12 cellular contexts compared by ENCODE assay signal in genomic region chr11:72807021-72807693, GRCh38. TPM values are rescaled to one million over a fixed set of nuclear protein-coding genes. Genes with fewer than 3 reads are reported as not detected.
DNase-seq lines count a peak whose midpoint lies in the region; ATAC-seq, FAIRE-seq and TF ChIP-seq lines count a peak whose summit lies in the region.
"Had no signal": no experiment of that assay in that cellular context is flagged by ENCODE, and none has a peak within 500 bp of the region (broad histone marks: within the 10 kb centered on the region; RNA-seq: fewer than 3 reads in every experiment).

No MANE protein-coding gene starts in this region.

- TF ChIP-seq EP300 in stomach (IDR thresholded peaks at IDR 0.05), result no peak

- DNase-seq in IMR-90 (peak; percentile 46), activated B cell treated with CpG ODN at 0.5 μM for 24 hours (no peak), stomach (no peak), hepatocyte (ENCODE audit: low spot score) (no peak), NCI-H345 (lab: John Stamatoyannopoulos, UW) (no peak)
- DNase-seq: dermis blood vessel endothelial cell, H7, NCI-H1417 treated with DMSO at 0.1 percent for 48 hours, WERI-Rb-1 had no signal

- peak overlapping the region; percentile 49 for H3K23ac ChIP-seq in IMR-90 (ENCODE audit: low read depth, low read length)

- H3K79me2 ChIP-seq in hepatocyte, result peaks cover 9% of the 10 kb centered on the region

- no peaks in the 10 kb centered on the region for H3K9me2 ChIP-seq in hepatocyte (replicated peaks; ENCODE audit: insufficient read depth)

- H3K4ac ChIP-seq in IMR-90 (ENCODE audit: low read depth, low read length), result peak overlapping the region; percentile 35; the same call in 1 of the 2 replicates

- H2AFZ ChIP-seq in IMR-90 (replicated peaks; ENCODE audit: low read length, poor library complexity), result no peak overlapping the region
- H2AFZ ChIP-seq in hepatocyte, result no peak overlapping the region

- peak overlapping the region; percentile 48; the same call in 1 of the 2 replicates for H3K27ac ChIP-seq in IMR-90 (ENCODE audit: insufficient read depth, low read length)
- peak overlapping the region in 4 of 5 donors; percentile 18 to 79 (median 49) for H3K27ac ChIP-seq in stomach
- no peak overlapping the region for H3K27ac ChIP-seq in hepatocyte
- H3K27ac ChIP-seq: WERI-Rb-1 had no signal

- H4K8ac ChIP-seq in IMR-90 (ENCODE audit: low read depth in 2 of 2, low read length in 2 of 2), result no peak overlapping the region

- 0 out of 2 replicates have a peak, but pooled peaks cover 6% of the 10 kb centered on the region for H3K9me1 ChIP-seq in IMR-90 (ENCODE audit: insufficient read depth, low read length)

- H3K18ac ChIP-seq in IMR-90 (ENCODE audit: low read depth, low read length), result no peak overlapping the region

- peak overlapping the region; percentile 6; the same call in 1 of the 2 replicates for H4K91ac ChIP-seq in IMR-90 (ENCODE audit: insufficient read depth, low read depth, low read length)

- BruUV-seq in IMR-90 (replicated peaks; lab: Mats Ljungman, UMichigan), result no TSS peak

- H3K14ac ChIP-seq in IMR-90 (replicated peaks; ENCODE audit: low read depth, low read length), result peak overlapping the region; percentile 41; the same call in 1 of the 2 replicates

- H3K4me1 ChIP-seq in IMR-90 (ENCODE audit: control insufficient read depth, insufficient read depth, low read length), result peaks cover 8% of the 10 kb centered on the region
- H3K4me1 ChIP-seq in stomach, result peaks cover 0 to 35% (median 2%) of the 10 kb centered on the region in 4 donors
- H3K4me1 ChIP-seq in hepatocyte (ENCODE audit: insufficient read depth), result peaks cover 3% of the 10 kb centered on the region

- no peak overlapping the region for H3K4me3 ChIP-seq in IMR-90 (ENCODE audit: insufficient read depth, low read depth, low read length)
- H3K4me3 ChIP-seq in stomach, result no peak overlapping the region
- H3K4me3 ChIP-seq in hepatocyte, result no peak overlapping the region

- H2AK9ac ChIP-seq in IMR-90 (replicated peaks; ENCODE audit: low read depth, low read length, poor library complexity), result no peak overlapping the region

- no peak overlapping the region for H2AK5ac ChIP-seq in IMR-90 (ENCODE audit: low read depth, low read length)

- H4K20me1 ChIP-seq in IMR-90 (ENCODE audit: insufficient read depth, low read length) (no peaks in the 10 kb centered on the region), hepatocyte (ENCODE audit: insufficient read depth, poor library complexity, severe bottlenecking) (no peaks in the 10 kb centered on the region)

- in situ Hi-C loops in IMR-90 (cut with MboI; ENCODE audit: low sequenced_read_pairs), result no loop called here

- H3K27me3 Mint-ChIP-seq in activated B cell treated with CpG ODN at 0.5 μM for 24 hours, result no peaks in the 10 kb centered on the region

- H3K56ac ChIP-seq in IMR-90 (ENCODE audit: extremely low read depth, insufficient read depth, low read length), result no peak overlapping the region

- H3K79me1 ChIP-seq in IMR-90 (ENCODE audit: low read depth in 1 of 2, low read length in 2 of 2), result peaks cover 0 to 17% of the 10 kb centered on the region in 2 experiments; a peak in 1 of 4 replicates

- H2BK20ac ChIP-seq in IMR-90 (ENCODE audit: low read depth, low read length), result peak overlapping the region; percentile 25; the same call in 1 of the 2 replicates

- H3K36me3 ChIP-seq in IMR-90 (ENCODE audit: control insufficient read depth, insufficient read depth, low read length), result peaks cover 3% of the 10 kb centered on the region; the same call in 1 of the 2 replicates
- peaks cover 0 to 14% (median 10%) of the 10 kb centered on the region in 4 donors for H3K36me3 ChIP-seq in stomach
- H3K36me3 ChIP-seq in hepatocyte (replicated peaks; ENCODE audit: insufficient read depth, low read depth), result no peaks in the 10 kb centered on the region

- POLR2A ChIA-PET in IMR-90 (lab: Charles Lee; ENCODE audit: unreplicated experiment) (interaction anchor here (0.6 kb wide), 1 partner anchor 8 kb away, joined by 8 read pairs; no protein-coding TSS in a partner anchor), activated B cell treated with CpG ODN at 0.5 μM for 24 hours (lab: Charles Lee) (interaction anchor here (0.6 to 1.5 kb wide), 14 partner anchors 9 to 369 kb away, joined by 3 to 13 read pairs (median 4); partner anchors contain the start of gene STARD10)

- H3K4me3 Mint-ChIP-seq in activated B cell treated with CpG ODN at 0.5 μM for 24 hours, result no peak overlapping the region

- ATAC-seq in IMR-90 (ENCODE audit: low read depth), result peak; percentile 80
- ATAC-seq in activated B cell treated with CpG ODN at 0.5 μM for 24 hours (ENCODE audit: low read depth), result peak; percentile 36
- ATAC-seq in GM21723 (IDR thresholded peaks at IDR 0.05; ENCODE audit: unreplicated experiment), result no peak
- ATAC-seq in GM19452 (IDR thresholded peaks at IDR 0.05; ENCODE audit: unreplicated experiment), result no peak

- TF ChIP-seq CTCF in IMR-90 (conservative IDR thresholded peaks at IDR 0.05; ENCODE audit: low read depth, low read length) (no peak), activated B cell treated with CpG ODN at 0.5 μM for 24 hours (IDR thresholded peaks at IDR 0.05) (no peak), stomach (IDR thresholded peaks at IDR 0.05) (no peak), hepatocyte (IDR thresholded peaks at IDR 0.05; ENCODE audit: poor library complexity) (no peak)

- H2BK5ac ChIP-seq in IMR-90 (ENCODE audit: low read depth, low read length, poor library complexity, severe bottlenecking), result peak overlapping the region; percentile 25

- dilution Hi-C loops in IMR-90 (cut with HindIII; ENCODE audit: low sequenced_read_pairs, unreplicated experiment), result no loop called here

- CTCF ChIA-PET in IMR-90 (lab: Yijun Ruan, JAX), result interaction anchor here (0.9 kb wide), 1 partner anchor 370 kb away, joined by 3 read pairs; no protein-coding TSS in a partner anchor
- CTCF ChIA-PET in activated B cell treated with CpG ODN at 0.5 μM for 24 hours (lab: Charles Lee), result interaction anchor here (1.3 to 1.5 kb wide), 3 partner anchors 8 to 371 kb away, joined by 3 to 5 read pairs (median 4); no protein-coding TSS in a partner anchor

- H3K4me1 Mint-ChIP-seq in activated B cell treated with CpG ODN at 0.5 μM for 24 hours, result peaks cover 26% of the 10 kb centered on the region

- no peak for TF ChIP-seq RAD21 in IMR-90 (IDR thresholded peaks at IDR 0.05; ENCODE audit: low read length)

- no peak for TF ChIP-seq POLR2A in IMR-90 (IDR thresholded peaks at IDR 0.05; ENCODE audit: low read depth, low read length)
- TF ChIP-seq POLR2A in stomach (IDR thresholded peaks at IDR 0.05), result no peak

- H4K5ac ChIP-seq in IMR-90 (ENCODE audit: low read depth, low read length), result no peak overlapping the region

- peaks cover 10% of the 10 kb centered on the region for H3K36me3 Mint-ChIP-seq in activated B cell treated with CpG ODN at 0.5 μM for 24 hours (ENCODE audit: low read depth)

- no peak overlapping the region for H3K27ac Mint-ChIP-seq in activated B cell treated with CpG ODN at 0.5 μM for 24 hours

- H3K9me3 Mint-ChIP-seq in activated B cell treated with CpG ODN at 0.5 μM for 24 hours, result no peaks in the 10 kb centered on the region

- H3K9me3 ChIP-seq in IMR-90 (ENCODE audit: control insufficient read depth, insufficient read depth, low read length), result no peaks in the 10 kb centered on the region
- no peaks in the 10 kb centered on the region for H3K9me3 ChIP-seq in stomach
- H3K9me3 ChIP-seq in hepatocyte (ENCODE audit: low read depth), result no peaks in the 10 kb centered on the region

- H3K27me3 ChIP-seq in IMR-90 (ENCODE audit: control insufficient read depth, insufficient read depth, low read length) (no peaks in the 10 kb centered on the region), stomach (no peaks in the 10 kb centered on the region), hepatocyte (no peaks in the 10 kb centered on the region)

- H3K9ac ChIP-seq in IMR-90 (ENCODE audit: low read depth, low read length), result no peak overlapping the region

- no peak overlapping the region for H3K4me2 ChIP-seq in IMR-90 (ENCODE audit: low read depth, low read length)
- no peak overlapping the region for H3K4me2 ChIP-seq in hepatocyte

- FAIRE-seq in islet of Langerhans (lab: Jason Lieb, UNC), result peak; percentile 5

- no peak overlapping the region for H2BK120ac ChIP-seq in IMR-90 (ENCODE audit: low read depth, low read length)

- WGBS in IMR-90 (ENCODE audit: extremely low coverage in 2 of 2, insufficient read length in 1 of 2), 2 experiments, result 87% methylated on average over 3 of the region's 5 CpGs; no CpG with 5 or more reads in 1 of the 2 experiments
- 62 to 77% (median 74%) methylated on average over 5 of the region's 5 CpGs for WGBS in stomach, 5 donors
- WGBS in hepatocyte (ENCODE audit: low lambda C conversion rate, missing lambda C conversion rate), result 88% methylated on average over 5 of the region's 5 CpGs

- intact Hi-C loops in IMR-90 (cut with micrococcal nuclease), result no loop called here
- intact Hi-C loops in activated B cell treated with CpG ODN at 0.5 μM for 24 hours (cut with micrococcal nuclease), result no loop called here
- intact Hi-C loops in stomach (cut with DNase I; ENCODE audit: low total_unique reads), result no loop called here

- no peak overlapping the region for H2BK15ac ChIP-seq in IMR-90 (ENCODE audit: low read depth, low read length)

RNA-seq across cellular contexts. Expression of gene ATG16L2, which starts 7.1 kb away (rescaled TPM):
- total RNA-seq in IMR-90 (2012; rRNA removed), result 1.3 and 1.4 TPM in 2 replicates
- 12.2 and 12.7 TPM in 2 replicates for polyA plus RNA-seq in IMR-90 (2012; rRNA removed)
- polyA plus RNA-seq in IMR-90 (2012; cell fraction: cytosol; rRNA removed), result 2.9 and 5.8 TPM in 2 replicates
- 186 and 227 TPM in 2 replicates for polyA plus RNA-seq in IMR-90 (2012; cell fraction: nucleus; rRNA removed; ENCODE audit: low replicate concordance)
- total RNA-seq in activated B cell treated with CpG ODN at 0.5 μM for 24 hours, result 73.5 and 96.7 TPM in 2 replicates
- 100 to 1,000 TPM in 1 of 5 donors, 10 to 100 TPM in 4; 13.0 to 266 (median 40.3) TPM for total RNA-seq in stomach
- polyA plus RNA-seq in stomach, result 10 to 100 TPM; 15.4 to 67.0 (median 30.4) TPM
- 8.2 and 11.5 TPM in 2 replicates for total RNA-seq in hepatocyte
- 20.3 and 27.6 TPM in 2 replicates for polyA plus RNA-seq in hepatocyte

RNA-seq across cellular contexts. Expression of gene STARD10, which starts 13.3 kb away (rescaled TPM):
- total RNA-seq in IMR-90 (2012; rRNA removed), result 22.2 and 23.8 TPM in 2 replicates
- polyA plus RNA-seq in IMR-90 (2012; rRNA removed), result 32.9 and 37.4 TPM in 2 replicates
- polyA plus RNA-seq in IMR-90 (2012; cell fraction: cytosol; rRNA removed), result 51.8 and 54.8 TPM in 2 replicates
- 18.7 and 29.9 TPM in 2 replicates for polyA plus RNA-seq in IMR-90 (2012; cell fraction: nucleus; rRNA removed; ENCODE audit: low replicate concordance)
- total RNA-seq in activated B cell treated with CpG ODN at 0.5 μM for 24 hours, result 42.6 and 46.8 TPM in 2 replicates
- total RNA-seq in stomach, result 100 to 1,000 TPM; 125 to 895 (median 321) TPM
- polyA plus RNA-seq in stomach, result 100 to 1,000 TPM; 310 to 950 (median 759) TPM
- total RNA-seq in hepatocyte, result 290 and 390 TPM in 2 replicates
- polyA plus RNA-seq in hepatocyte, result 575 and 686 TPM in 2 replicates

RNA-seq across cellular contexts. Expression of gene ARAP1, which starts 54.9 kb away (rescaled TPM):
- 37.6 and 38.0 TPM in 2 replicates for total RNA-seq in IMR-90 (2012; rRNA removed)
- polyA plus RNA-seq in IMR-90 (2012; rRNA removed), result 59.4 and 63.1 TPM in 2 replicates
- polyA plus RNA-seq in IMR-90 (2012; cell fraction: cytosol; rRNA removed), result 42.2 and 63.5 TPM in 2 replicates
- 119 and 357 TPM in 2 replicates for polyA plus RNA-seq in IMR-90 (2012; cell fraction: nucleus; rRNA removed; ENCODE audit: low replicate concordance)
- total RNA-seq in activated B cell treated with CpG ODN at 0.5 μM for 24 hours, result 113 and 139 TPM in 2 replicates
- total RNA-seq in stomach, result 100 to 1,000 TPM in 3 of 5 donors, 10 to 100 TPM in 2; 61.9 to 201 (median 127) TPM
- 10 to 100 TPM; 32.2 to 51.1 (median 38.2) TPM for polyA plus RNA-seq in stomach
- 86.9 and 118 TPM in 2 replicates for total RNA-seq in hepatocyte
- polyA plus RNA-seq in hepatocyte, result 53.2 and 60.2 TPM in 2 replicates

Comparison
In these comparisons a context has a peak if more than half of its experiments do, and no peak if none do; other contexts are left out.
1. ATAC-seq: peak in IMR-90 (single experiment) and activated B cell treated with CpG ODN at 0.5 μM for 24 hours (single experiment); none in GM21723 (single experiment) and GM19452 (single experiment).